ENCODE assay signal across 1 cellular context in the genomic region with DNA sequence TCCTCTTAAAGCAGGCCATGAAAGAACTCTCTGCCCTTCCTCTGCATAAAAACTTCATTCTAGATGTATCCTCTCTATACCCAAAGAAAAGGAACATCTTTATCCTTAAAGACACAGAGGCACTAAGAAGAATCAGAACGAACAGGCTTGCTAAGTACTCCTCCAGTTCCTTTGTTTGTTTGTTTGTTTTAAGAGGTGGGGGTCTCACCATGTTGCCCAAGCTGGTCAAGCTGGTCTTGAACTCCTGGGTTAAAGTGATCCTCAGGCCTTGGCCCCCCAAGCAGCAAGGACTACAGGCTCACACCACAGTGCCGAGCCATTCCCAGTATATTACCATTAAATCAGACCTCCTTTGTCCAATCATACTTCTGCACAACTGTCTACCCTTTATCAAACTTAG.
TF ChIP-seq lines count a peak whose summit lies in the region.

No MANE protein-coding gene starts in this region.

TF ChIP-seq in GM23338, 12 proteins besides CTCF, POLR2A, EP300 and RAD21 (continued from another document):
- TF ChIP-seq ZNF331 (CRISPR knock-in tag; IDR thresholded peaks at IDR 0.05; ENCODE audit: low read depth) (no peak), STAT1 (IDR thresholded peaks at IDR 0.05; ENCODE audit: unreplicated experiment) (no peak)
